ENCODE assay signal across 34 cellular contexts in the genomic region with DNA sequence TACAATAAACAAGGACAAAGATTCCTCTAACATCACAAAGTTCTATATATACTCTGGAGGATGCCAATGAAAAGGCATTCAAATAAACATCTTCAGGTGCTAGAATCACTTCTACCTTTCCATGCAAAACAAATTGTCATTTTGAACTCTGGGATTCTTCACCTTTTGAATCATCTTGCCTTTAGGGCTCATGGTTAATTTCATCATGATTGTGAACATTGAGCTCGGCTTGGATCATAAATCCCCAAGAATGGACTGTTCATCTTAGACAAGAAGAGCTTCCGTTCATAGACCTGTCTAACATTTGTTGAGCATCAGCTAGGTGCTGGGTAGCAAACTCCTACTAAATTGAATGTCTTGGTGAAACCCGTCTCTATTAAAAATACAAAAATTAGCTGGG.
"Had no signal": no experiment of that assay in that cellular context is flagged by ENCODE, and none has a peak within 500 bp of the region (broad histone marks: within the 10 kb centered on the region; RNA-seq: fewer than 3 reads in every experiment).

No MANE protein-coding gene starts in this region.

- H3K4me1 ChIP-seq: ascending aorta had no signal

- H3K36me3 Mint-ChIP-seq: activated CD4-positive, alpha-beta memory T cell treated with anti-CD3 and anti-CD28 coated beads for 36 hours; activated CD8-positive, alpha-beta memory T cell treated with anti-CD3 and anti-CD28 coated beads, Interleukin-2, amount 10 ng/mL, durations not matched to agents 7 days and 5 days; activated naive CD8-positive, alpha-beta T cell treated with anti-CD3 and anti-CD28 coated beads, Interleukin-2, amount 10 ng/mL, durations not matched to agents 7 days and 5 days had no signal

- H3K27me3 Mint-ChIP-seq: activated B cell treated with CpG ODN at 0.5 μM for 24 hours; activated CD4-positive, alpha-beta memory T cell treated with anti-CD3 and anti-CD28 coated beads for 36 hours; activated CD8-positive, alpha-beta memory T cell treated with anti-CD3 and anti-CD28 coated beads, Interleukin-2, amount 10 ng/mL, durations not matched to agents 7 days and 5 days; activated naive CD8-positive, alpha-beta T cell treated with anti-CD3 and anti-CD28 coated beads, Interleukin-2, amount 10 ng/mL, durations not matched to agents 7 days and 5 days; activated T-helper 17 cell treated with anti-CD3 and anti-CD28 coated beads, Interleukin-2, amount 50 U/mL, for 72 hours had no signal

- H3K4me1 Mint-ChIP-seq: activated B cell treated with CpG ODN at 0.5 μM for 24 hours; activated CD8-positive, alpha-beta memory T cell treated with anti-CD3 and anti-CD28 coated beads, Interleukin-2, amount 10 ng/mL, durations not matched to agents 7 days and 5 days; activated naive CD8-positive, alpha-beta T cell treated with anti-CD3 and anti-CD28 coated beads, Interleukin-2, amount 10 ng/mL, durations not matched to agents 7 days and 5 days; activated T-helper 17 cell treated with anti-CD3 and anti-CD28 coated beads, Interleukin-2, amount 50 U/mL, for 72 hours had no signal

- H3K27me3 ChIP-seq: ascending aorta, body of pancreas, breast epithelium, Peyer's patch had no signal

- H3K27ac Mint-ChIP-seq: activated B cell treated with CpG ODN at 0.5 μM for 24 hours; activated CD4-positive, alpha-beta memory T cell treated with anti-CD3 and anti-CD28 coated beads for 36 hours; activated CD8-positive, alpha-beta memory T cell treated with anti-CD3 and anti-CD28 coated beads, Interleukin-2, amount 10 ng/mL, durations not matched to agents 7 days and 5 days; activated naive CD8-positive, alpha-beta T cell treated with anti-CD3 and anti-CD28 coated beads, Interleukin-2, amount 10 ng/mL, durations not matched to agents 7 days and 5 days; activated T-cell treated with anti-CD3 and anti-CD28 coated beads, Interleukin-2, amount 50 U/mL, for 72 hours; activated T-helper 17 cell treated with anti-CD3 and anti-CD28 coated beads, Interleukin-2, amount 50 U/mL, for 72 hours had no signal

- H3K27ac ChIP-seq: ascending aorta, breast epithelium, KMS-11 had no signal

- H3K36me3 ChIP-seq: breast epithelium had no signal

- ATAC-seq: activated CD8-positive, alpha-beta memory T cell treated with anti-CD3 and anti-CD28 coated beads, Interleukin-2, amount 10 ng/mL, durations not matched to agents 7 days and 5 days; activated T-cell treated with anti-CD3 and anti-CD28 coated beads, Interleukin-2, amount 50 U/mL, for 72 hours; activated T-helper 17 cell treated with anti-CD3 and anti-CD28 coated beads, Interleukin-2, amount 50 U/mL, for 72 hours; body of pancreas; Right ventricle myocardium inferior had no signal

- H3K9me3 ChIP-seq: ascending aorta, body of pancreas, breast epithelium, Peyer's patch had no signal

- H3K9me3 Mint-ChIP-seq: activated B cell treated with CpG ODN at 0.5 μM for 24 hours; activated CD4-positive, alpha-beta memory T cell treated with anti-CD3 and anti-CD28 coated beads for 36 hours; activated naive CD8-positive, alpha-beta T cell treated with anti-CD3 and anti-CD28 coated beads, Interleukin-2, amount 10 ng/mL, durations not matched to agents 7 days and 5 days; activated T-cell treated with anti-CD3 and anti-CD28 coated beads, Interleukin-2, amount 50 U/mL, for 72 hours; activated T-helper 17 cell treated with anti-CD3 and anti-CD28 coated beads, Interleukin-2, amount 50 U/mL, for 72 hours had no signal

- DNase-seq: activated B cell treated with CpG ODN at 0.5 μM for 24 hours; activated CD4-positive, alpha-beta memory T cell treated with anti-CD3 and anti-CD28 coated beads for 36 hours; activated CD4-positive, alpha-beta T cell treated with anti-CD3 and anti-CD28 coated beads for 4 hours; activated CD4-positive, alpha-beta T cell treated with anti-CD3 and anti-CD28 coated beads, Interleukin-2, amount 50 U/mL, for 1 hour; activated CD4-positive, CD25-positive, alpha-beta regulatory T cell treated with anti-CD3 and anti-CD28 coated beads, Interleukin-2, amount 50 U/mL, for 72 hours; activated CD8-positive, alpha-beta memory T cell treated with anti-CD3 and anti-CD28 coated beads for 24 hours; activated CD8-positive, alpha-beta memory T cell treated with anti-CD3 and anti-CD28 coated beads, Interleukin-2, amount 10 ng/mL, durations not matched to agents 7 days and 5 days; activated effector memory CD4-positive, alpha-beta T cell treated with anti-CD3 and anti-CD28 coated beads, Interleukin-2, amount 50 U/mL, for 16 hours; activated naive CD4-positive, alpha-beta T cell; activated naive CD4-positive, alpha-beta T cell treated with anti-CD3 and anti-CD28 coated beads, Interleukin-2, amount 50 U/mL, for 16 hours; activated naive CD8-positive, alpha-beta T cell treated with anti-CD3 and anti-CD28 coated beads, Interleukin-2, amount 10 ng/mL, durations not matched to agents 7 days and 5 days; activated T-cell treated with anti-CD3 and anti-CD28 coated beads, Interleukin-2, amount 50 U/mL, for 1 hour; activated T-cell treated with anti-CD3 and anti-CD28 coated beads, Interleukin-2, amount 50 U/mL, for 72 hours; amygdala; caudate nucleus; NCI-H1105; NCI-H1436; NCI-H1694; NCI-H1930; NCI-H2081 treated with DMSO at 0.1 percent for 48 hours; NCI-H345; NCI-H524 treated with DMSO at 0.1 percent for 48 hours; Peyer's patch; SIG-M5; SW 1271; T-helper 1 cell; T-helper 2 cell; T-helper 9 cell had no signal

- H3K4me2 ChIP-seq: KMS-11 had no signal

- H3K9ac ChIP-seq: KMS-11 had no signal

- H3K4me3 Mint-ChIP-seq: activated B cell treated with CpG ODN at 0.5 μM for 24 hours; activated CD4-positive, alpha-beta memory T cell treated with anti-CD3 and anti-CD28 coated beads for 36 hours; activated CD8-positive, alpha-beta memory T cell treated with anti-CD3 and anti-CD28 coated beads, Interleukin-2, amount 10 ng/mL, durations not matched to agents 7 days and 5 days; activated naive CD8-positive, alpha-beta T cell treated with anti-CD3 and anti-CD28 coated beads, Interleukin-2, amount 10 ng/mL, durations not matched to agents 7 days and 5 days; activated T-cell treated with anti-CD3 and anti-CD28 coated beads, Interleukin-2, amount 50 U/mL, for 72 hours; activated T-helper 17 cell treated with anti-CD3 and anti-CD28 coated beads, Interleukin-2, amount 50 U/mL, for 72 hours had no signal

- H3K4me3 ChIP-seq: ascending aorta, body of pancreas, breast epithelium, Peyer's patch had no signal
